Comparison of ENCODE assay signal across 8 cellular contexts in genomic region chr21:36156339-36156814, GRCh38. TPM values are rescaled to one million over a fixed set of nuclear protein-coding genes. Genes with fewer than 3 reads are reported as not detected.
DNase-seq lines count a peak whose midpoint lies in the region; ATAC-seq, FAIRE-seq and TF ChIP-seq lines count a peak whose summit lies in the region.

No MANE protein-coding gene starts in this region.

- H3K9me3 ChIP-seq in astrocyte (ENCODE audit: insufficient read depth, low read depth, low read length): no peaks in the 10 kb centered on the region
- no peaks in the 10 kb centered on the region for H3K9me3 ChIP-seq in aorta (ENCODE audit: control insufficient read depth, low read length)

- H3K36me3 ChIP-seq in astrocyte (ENCODE audit: insufficient read depth, low read length) (peaks cover 3% of the 10 kb centered on the region), rectal smooth muscle tissue (ENCODE audit: control insufficient read depth, insufficient read depth, low read length) (no peaks in the 10 kb centered on the region), aorta (ENCODE audit: control insufficient read depth in 1 of 2, insufficient read depth in 2 of 2, low read length in 1 of 2) (no peaks in the 10 kb centered on the region)

- peaks cover 39% of the 10 kb centered on the region for H3K79me2 ChIP-seq in astrocyte (ENCODE audit: insufficient read depth, low read length)

- peak; percentile 96 for DNase-seq in GM18507 (ENCODE audit: extremely low spot score, insufficient read length, low read depth)
- DNase-seq in NCI-H2029 (lab: John Stamatoyannopoulos, UW): peak; percentile 98
- DNase-seq in T-helper 9 cell: peak; percentile 100
- peak; percentile 85 for DNase-seq in astrocyte (ENCODE audit: low read depth)
- DNase-seq in hepatic stellate cell (ENCODE audit: low spot score): peak; percentile 98
- DNase-seq in aorta: peak; percentile 100

- H3K4me3 ChIP-seq in astrocyte (ENCODE audit: insufficient read depth, low read depth, low read length) (peak overlapping the region; percentile 73), rectal smooth muscle tissue (ENCODE audit: low read length) (peak overlapping the region; percentile 94), aorta (ENCODE audit: low read length in 2 of 2) (peak overlapping the region; percentile 75 to 95)

- peak; percentile 95 for FAIRE-seq in GM18507 (lab: Jason Lieb, UNC)
- FAIRE-seq in astrocyte (lab: Jason Lieb, UNC): no peak

- H3K27ac ChIP-seq in astrocyte (ENCODE audit: low read depth, low read length) (peak overlapping the region; percentile 64), rectal smooth muscle tissue (ENCODE audit: low read depth, low read length) (peak overlapping the region; percentile 75), aorta (ENCODE audit: low read depth in 1 of 2, low read length in 2 of 2) (no peak overlapping the region)

- 0 to 1% methylated on average over 41 to 43 of the region's 43 CpGs for WGBS in aorta, 2 donors

- intact Hi-C loops in aorta (cut with DNase I): loop anchor here in 1 of 2 donors (2.0 to 5.0 kb wide), 2 partner anchors 56 to 166 kb away; partner anchors contain the start of gene MORC3

- H2AFZ ChIP-seq in astrocyte (ENCODE audit: low read depth, low read length): peak overlapping the region; percentile 90

- H3K36me3 Mint-ChIP-seq in astrocyte (ENCODE audit: low read depth, unreplicated experiment): peaks cover 2% of the 10 kb centered on the region

- peak; percentile 85 for ATAC-seq in HG03025 (IDR thresholded peaks at IDR 0.05; ENCODE audit: low FRiP score, unreplicated experiment)
- peak; percentile 98 for ATAC-seq in aorta (ENCODE audit: low FRiP score)

- H3K4me2 ChIP-seq in astrocyte (ENCODE audit: low read length): peak overlapping the region; percentile 97

- H3K4me1 Mint-ChIP-seq in astrocyte (ENCODE audit: low read depth, unreplicated experiment): peaks cover 5% of the 10 kb centered on the region

- no peak overlapping the region for H3K27ac Mint-ChIP-seq in astrocyte (ENCODE audit: unreplicated experiment)

- no peaks in the 10 kb centered on the region for H3K9me3 Mint-ChIP-seq in astrocyte (ENCODE audit: unreplicated experiment)

- H3K4me3 Mint-ChIP-seq in astrocyte (ENCODE audit: unreplicated experiment): peak overlapping the region; percentile 80

- no peak for TF ChIP-seq CTCF in astrocyte (IDR thresholded peaks at IDR 0.05; ENCODE audit: insufficient read depth, low read depth, low read length)

- H3K9ac ChIP-seq in astrocyte (ENCODE audit: low read length) (peak overlapping the region; percentile 85), rectal smooth muscle tissue (ENCODE audit: low read length) (no peak overlapping the region)

- H4K20me1 ChIP-seq in astrocyte (ENCODE audit: insufficient read depth, low read length): peaks cover 11% of the 10 kb centered on the region

- H3K4me1 ChIP-seq in astrocyte (ENCODE audit: insufficient read depth, low read length) (peaks cover 10% of the 10 kb centered on the region), rectal smooth muscle tissue (ENCODE audit: control insufficient read depth, insufficient read depth, low read length) (peaks cover 6% of the 10 kb centered on the region), aorta (ENCODE audit: control insufficient read depth in 1 of 2, insufficient read depth in 2 of 2, low read length in 2 of 2) (no peaks in the 10 kb centered on the region)

- H3K27me3 ChIP-seq in astrocyte (ENCODE audit: insufficient read depth, low read length) (no peaks in the 10 kb centered on the region), rectal smooth muscle tissue (ENCODE audit: control insufficient read depth, insufficient read depth, low read length) (no peaks in the 10 kb centered on the region), aorta (ENCODE audit: control insufficient read depth in 1 of 2, insufficient read depth in 2 of 2, low read length in 1 of 2) (no peaks in the 10 kb centered on the region)

- no peaks in the 10 kb centered on the region for H3K27me3 Mint-ChIP-seq in astrocyte (ENCODE audit: low read depth, unreplicated experiment)

RNA-seq across cellular contexts. Expression of gene DOP1B, which starts 0.2 kb away (rescaled TPM):
- 22.2 and 26.1 TPM in 2 replicates for total RNA-seq in astrocyte
- total RNA-seq in aorta: 10 to 100 TPM; 14.2 to 14.8 TPM
- polyA plus RNA-seq in aorta: 1 to 10 TPM; 2.9 to 4.3 TPM

RNA-seq across cellular contexts. Expression of gene CBR3, which starts 21.5 kb away (rescaled TPM):
- total RNA-seq in astrocyte (2.3 and 2.8 TPM in 2 replicates), aorta (10 to 100 TPM; 13.0 to 14.6 TPM)
- 10 to 100 TPM; 17.2 to 30.4 TPM for polyA plus RNA-seq in aorta

Comparison
In these comparisons a context has a peak if more than half of its experiments do, and no peak if none do; other contexts are left out.
1. H3K27ac ChIP-seq: peak in astrocyte (single experiment) and rectal smooth muscle tissue (single experiment); none in aorta (0 of 2).
2. Peak in every context shown above with its lines, with median percentiles within 50 percentile points of each other: DNase-seq and H3K4me3 ChIP-seq.